Comparison of ENCODE assay signal across 6 cellular contexts in genomic region chr22:19446603-19447387, GRCh38. TPM values are rescaled to one million over a fixed set of nuclear protein-coding genes. Genes with fewer than 3 reads are reported as not detected.
DNase-seq lines count a peak whose midpoint lies in the region; TF ChIP-seq lines count a peak whose summit lies in the region.

No MANE protein-coding gene starts in this region.

- peak overlapping the region; percentile 91 to 98 (median 94) for H3K4me3 Mint-ChIP-seq in CD4-positive, alpha-beta memory T cell

- POLR2A ChIA-PET in CD4-positive, alpha-beta memory T cell (lab: Charles Lee; ENCODE audit: partially characterized antibody), result interaction anchor here (0.5 to 6.4 kb wide), 17 partner anchors 10 to 671 kb away, joined by 3 to 112 read pairs (median 4); partner anchors contain the start of genes CDC45, CLTCL1, HIRA and MRPL40

- DNase-seq in CD4-positive, alpha-beta memory T cell, result peak in 3 of 5 donors; percentile 6 to 10 (median 9)
- DNase-seq in NB4 (ENCODE audit: low read depth) (no peak), fibroblast of villous mesenchyme (ENCODE audit: low read depth) (peak; percentile 23), NCI-H748 (lab: John Stamatoyannopoulos, UW; ENCODE audit: unreplicated experiment) (no peak), NCI-H1092 (lab: John Stamatoyannopoulos, UW) (no peak)

- peak overlapping the region; percentile 90 to 91 for H3K9ac ChIP-seq in stomach smooth muscle (ENCODE audit: low read length in 2 of 2)

- H3K4me3 ChIP-seq in CD4-positive, alpha-beta memory T cell (ENCODE audit: low read length in 2 of 2), result peak overlapping the region; percentile 61 to 65
- H3K4me3 ChIP-seq in NB4 (ENCODE audit: low read depth, low read length) (peak overlapping the region; percentile 88), fibroblast of villous mesenchyme (ENCODE audit: low read depth, low read length) (peak overlapping the region; percentile 84), stomach smooth muscle (ENCODE audit: low read length in 2 of 2) (peak overlapping the region; percentile 93 to 94)

- intact Hi-C loops in CD4-positive, alpha-beta memory T cell (cut with micrococcal nuclease), result loop anchor here (1.0 kb wide), 3 partner anchors 14 to 267 kb away; partner anchors contain the start of genes CDC45, MRPL40 and UFD1

- TF ChIP-seq CTCF in NB4 (IDR thresholded peaks at IDR 0.05; ENCODE audit: low read depth, low read length), result no peak
- TF ChIP-seq CTCF in fibroblast of villous mesenchyme (IDR thresholded peaks at IDR 0.05; ENCODE audit: insufficient read depth, low read depth, low read length), result no peak

- peak overlapping the region; percentile 91 for H3K27ac ChIP-seq in CD4-positive, alpha-beta memory T cell (ENCODE audit: low read depth, low read length)
- peak overlapping the region; percentile 84 for H3K27ac ChIP-seq in stomach smooth muscle (ENCODE audit: low read length)

- CTCF ChIA-PET in CD4-positive, alpha-beta memory T cell (lab: Charles Lee; ENCODE audit: partially characterized antibody), result no interaction called here

- no peaks in the 10 kb centered on the region for H3K27me3 Mint-ChIP-seq in CD4-positive, alpha-beta memory T cell

- peaks cover 37% of the 10 kb centered on the region for H3K4me1 ChIP-seq in CD4-positive, alpha-beta memory T cell (ENCODE audit: insufficient read depth, low read length)
- H3K4me1 ChIP-seq in stomach smooth muscle (ENCODE audit: control insufficient read depth, insufficient read depth, low read length), result peaks cover 23% of the 10 kb centered on the region

- H3K9me3 Mint-ChIP-seq in CD4-positive, alpha-beta memory T cell, result no peaks in the 10 kb centered on the region

- no peak for TF ChIP-seq POLR2A in NB4 (IDR thresholded peaks at IDR 0.05; ENCODE audit: extremely low read depth, insufficient read length)

- H3K9me3 ChIP-seq in CD4-positive, alpha-beta memory T cell (ENCODE audit: control insufficient read depth in 1 of 2, low read length in 2 of 2), result no peaks in the 10 kb centered on the region
- H3K9me3 ChIP-seq in stomach smooth muscle (ENCODE audit: control insufficient read depth in 2 of 2, low read length in 2 of 2), result no peaks in the 10 kb centered on the region

- peak overlapping the region; percentile 82 to 99 (median 94) for H3K27ac Mint-ChIP-seq in CD4-positive, alpha-beta memory T cell

- peaks cover 10 to 49% of the 10 kb centered on the region in 2 donors for H3K36me3 Mint-ChIP-seq in CD4-positive, alpha-beta memory T cell

- H3K36me3 ChIP-seq in CD4-positive, alpha-beta memory T cell (ENCODE audit: insufficient read depth, low read length), result peaks cover 17% of the 10 kb centered on the region
- H3K36me3 ChIP-seq in stomach smooth muscle (ENCODE audit: control insufficient read depth in 2 of 2, insufficient read depth in 2 of 2, low read length in 2 of 2), result peaks cover 15 to 21% of the 10 kb centered on the region in 2 donors

- H3K4me1 Mint-ChIP-seq in CD4-positive, alpha-beta memory T cell, result peaks cover 31 to 63% (median 47%) of the 10 kb centered on the region in 4 donors

- no peaks in the 10 kb centered on the region for H3K27me3 ChIP-seq in CD4-positive, alpha-beta memory T cell (ENCODE audit: insufficient read depth, low read length)
- H3K27me3 ChIP-seq in stomach smooth muscle (ENCODE audit: control insufficient read depth in 1 of 2, insufficient read depth in 2 of 2, low read length in 2 of 2), result no peaks in the 10 kb centered on the region

RNA-seq across cellular contexts. Expression of gene C22orf39, which starts 0.7 kb away (rescaled TPM):
- 10 to 100 TPM; 40.5 TPM for total RNA-seq in CD4-positive, alpha-beta memory T cell
- polyA plus RNA-seq in CD4-positive, alpha-beta memory T cell, result 10 to 100 TPM; 57.3 to 58.3 TPM
- total RNA-seq in fibroblast of villous mesenchyme, result 11.3 and 12.5 TPM in 2 replicates

RNA-seq across cellular contexts. Expression of gene MRPL40, which starts 14.4 kb away (rescaled TPM):
- 10 to 100 TPM; 16.2 to 16.8 TPM for total RNA-seq in CD4-positive, alpha-beta memory T cell
- polyA plus RNA-seq in CD4-positive, alpha-beta memory T cell, result 10 to 100 TPM; 56.1 to 79.3 TPM
- 46.2 and 52.2 TPM in 2 replicates for total RNA-seq in fibroblast of villous mesenchyme

RNA-seq across cellular contexts. Expression of gene HIRA, which starts 15.3 kb away (rescaled TPM):
- 10 to 100 TPM; 27.3 to 30.8 TPM for total RNA-seq in CD4-positive, alpha-beta memory T cell
- 1 to 10 TPM; 1.4 to 7.9 TPM for polyA plus RNA-seq in CD4-positive, alpha-beta memory T cell
- 18.7 and 19.0 TPM in 2 replicates for total RNA-seq in fibroblast of villous mesenchyme

RNA-seq across cellular contexts. Expression of gene UFD1, which starts 32.2 kb away (rescaled TPM):
- total RNA-seq in CD4-positive, alpha-beta memory T cell, result 10 to 100 TPM; 42.0 to 48.7 TPM
- polyA plus RNA-seq in CD4-positive, alpha-beta memory T cell, result 100 to 1,000 TPM in 1 of 2 donors, 10 to 100 TPM in 1; 81.3 to 126 TPM
- total RNA-seq in fibroblast of villous mesenchyme, result 44.9 and 67.3 TPM in 2 replicates

RNA-seq across cellular contexts. Expression of gene CDC45, which starts 32.9 kb away (rescaled TPM):
- under 1 TPM; 0.53 to 0.64 TPM for total RNA-seq in CD4-positive, alpha-beta memory T cell
- under 1 TPM in 1 of 2 donors, not detected in 1; 0.57 TPM for polyA plus RNA-seq in CD4-positive, alpha-beta memory T cell
- total RNA-seq in fibroblast of villous mesenchyme, result 8.1 and 10.4 TPM in 2 replicates

Comparison
In these comparisons a context has a peak if more than half of its experiments do, and no peak if none do; other contexts are left out.
1. DNase-seq: peak in CD4-positive, alpha-beta memory T cell (3 of 5) and fibroblast of villous mesenchyme (single experiment); none in NB4 (single experiment), NCI-H748 (single experiment) and NCI-H1092 (single experiment).
2. Peak in every context shown above with its lines, with median percentiles within 50 percentile points of each other: H3K4me3 ChIP-seq.